ENCODE assay signal across 8 cellular contexts in genomic region chr3:195558602-195559001, GRCh38. TPM values are rescaled to one million over a fixed set of nuclear protein-coding genes. Genes with fewer than 3 reads are reported as not detected.
DNase-seq lines count a peak whose midpoint lies in the region; ATAC-seq and TF ChIP-seq lines count a peak whose summit lies in the region.

No MANE protein-coding gene starts in this region.

- H3K36me3 ChIP-seq in MG63: no peaks in the 10 kb centered on the region

- H3K4me3 ChIP-seq in MG63: no peak overlapping the region

- peaks cover 19% of the 10 kb centered on the region for H3K4me1 Mint-ChIP-seq in T-helper 17 cell
- no peaks in the 10 kb centered on the region for H3K4me1 Mint-ChIP-seq in immature natural killer cell
- H3K4me1 Mint-ChIP-seq in mesothelial cell of epicardium: peaks cover 4% of the 10 kb centered on the region

- H3K9me3 ChIP-seq in T-helper 17 cell (ENCODE audit: control insufficient read depth, low read length, poor library complexity, severe bottlenecking): no peaks in the 10 kb centered on the region
- H3K9me3 ChIP-seq in MG63: no peaks in the 10 kb centered on the region

- no peaks in the 10 kb centered on the region for H3K36me3 Mint-ChIP-seq in T-helper 17 cell (ENCODE audit: low read depth)
- no peaks in the 10 kb centered on the region for H3K36me3 Mint-ChIP-seq in immature natural killer cell
- H3K36me3 Mint-ChIP-seq in mesothelial cell of epicardium: no peaks in the 10 kb centered on the region

- ATAC-seq in T-helper 17 cell: peak; percentile 75

- H3K27me3 Mint-ChIP-seq in T-helper 17 cell: no peaks in the 10 kb centered on the region
- peaks cover 0 to 6% (median 0%) of the 10 kb centered on the region in 3 donors for H3K27me3 Mint-ChIP-seq in immature natural killer cell (ENCODE audit: low read depth in 3 of 3)
- peaks cover 13% of the 10 kb centered on the region for H3K27me3 Mint-ChIP-seq in mesothelial cell of epicardium (ENCODE audit: low read depth)

- TF ChIP-seq CTCF in mesothelial cell of epicardium (IDR thresholded peaks at IDR 0.05; ENCODE audit: unreplicated experiment): no peak

- H3K27me3 ChIP-seq in MG63: peaks cover 10% of the 10 kb centered on the region

- DNase-seq in stimulated activated CD4-positive, alpha-beta T cell treated with anti-CD3 and anti-CD28 coated beads, Interleukin-4, amount 100 ng/mL, for 24 hours: peak; percentile 34
- no peak for DNase-seq in stimulated activated CD4-positive, alpha-beta T cell treated with anti-CD3 and anti-CD28 coated beads, Interleukin-2, amount 100 ng/mL, for 48 hours
- DNase-seq in NCI-H1436 treated with DMSO at 0.1 percent for 48 hours (lab: John Stamatoyannopoulos, UW): peak; percentile 55
- no peak for DNase-seq in T-helper 17 cell
- DNase-seq in iris pigment epithelial cell (ENCODE audit: low read depth): peak; percentile 67
- no peak for DNase-seq in immature natural killer cell
- DNase-seq in mesothelial cell of epicardium (ENCODE audit: low spot score in 2 of 2, unreplicated experiment in 2 of 2): no peak
- DNase-seq in MG63: no peak

- H3K9me3 Mint-ChIP-seq in immature natural killer cell (no peaks in the 10 kb centered on the region), mesothelial cell of epicardium (no peaks in the 10 kb centered on the region)

- H3K27ac Mint-ChIP-seq in T-helper 17 cell (peak overlapping the region; percentile 45), immature natural killer cell (peak overlapping the region in 1 of 6 donors; percentile 29), mesothelial cell of epicardium (no peak overlapping the region)

- H3K4me3 Mint-ChIP-seq in T-helper 17 cell (no peak overlapping the region), immature natural killer cell (no peak overlapping the region), mesothelial cell of epicardium (no peak overlapping the region)

RNA-seq across cellular contexts. Expression of gene PPP1R2, which starts 15.5 kb away (rescaled TPM):
- total RNA-seq in T-helper 17 cell (100 to 1,000 TPM; 135 to 141 TPM), mesothelial cell of epicardium (27.4 to 31.3 TPM (median 30.2 TPM) in 3 replicates)
- polyA plus RNA-seq in immature natural killer cell: 100 to 1,000 TPM; 118 to 123 (median 120) TPM
- total RNA-seq in MG63 (2014; rRNA removed; shearing (Covaris generic); ENCODE audit: low replicate concordance): 30.9 and 43.4 TPM in 2 replicates

RNA-seq across cellular contexts. Expression of gene APOD, which starts 25.1 kb away (rescaled TPM):
- not detected for total RNA-seq in T-helper 17 cell
- polyA plus RNA-seq in immature natural killer cell: not detected
- 0.63 to 1.2 TPM (median 0.86 TPM) in 3 replicates for total RNA-seq in mesothelial cell of epicardium
- total RNA-seq in MG63 (2014; rRNA removed; shearing (Covaris generic); ENCODE audit: low replicate concordance): not detected in 2 replicates

Comparison
In these comparisons a context has a peak if more than half of its experiments do, and no peak if none do; other contexts are left out.
1. DNase-seq: peak in stimulated activated CD4-positive, alpha-beta T cell treated with anti-CD3 and anti-CD28 coated beads, Interleukin-4, amount 100 ng/mL, for 24 hours (single experiment), NCI-H1436 treated with DMSO at 0.1 percent for 48 hours (single experiment) and iris pigment epithelial cell (single experiment); none in stimulated activated CD4-positive, alpha-beta T cell treated with anti-CD3 and anti-CD28 coated beads, Interleukin-2, amount 100 ng/mL, for 48 hours (0 of 2), T-helper 17 cell (0 of 3), immature natural killer cell (0 of 3), mesothelial cell of epicardium (0 of 2) and MG63 (single experiment).